Comparison of ENCODE assay signal across 1 cellular context in genomic region chr14:70827366-70828151, GRCh38.
TF ChIP-seq lines count a peak whose summit lies in the region.

No MANE protein-coding gene starts in this region.

TF ChIP-seq in HepG2, 621 proteins besides CTCF, POLR2A, EP300 and RAD21 (continued from another document and continues in another):
- TF ChIP-seq GMEB2 (CRISPR knock-in tag; IDR thresholded peaks at IDR 0.05; ENCODE audit: low read depth) (no peak), KDM5A (IDR thresholded peaks at IDR 0.05; ENCODE audit: borderline replicate concordance, low read length) (no peak), SP140L (CRISPR knock-in tag; IDR thresholded peaks at IDR 0.05; ENCODE audit: borderline replicate concordance) (no peak), ZFP62 (CRISPR knock-in tag; IDR thresholded peaks at IDR 0.05) (no peak), ZNF547 (CRISPR knock-in tag; IDR thresholded peaks at IDR 0.05) (no peak), TBL1XR1 (IDR thresholded peaks at IDR 0.05; ENCODE audit: borderline replicate concordance, low read length, partially characterized antibody) (no peak), FOXO1 (CRISPR knock-in tag; IDR thresholded peaks at IDR 0.05) (no peak), SRSF1 (optimal IDR thresholded peaks at IDR 0.05; ENCODE audit: low read depth, low read length) (no peak), ZNF18 (CRISPR knock-in tag; IDR thresholded peaks at IDR 0.05; ENCODE audit: insufficient replicate concordance) (no peak), SNAPC4 (CRISPR knock-in tag; IDR thresholded peaks at IDR 0.05) (no peak), MEIS2 (CRISPR knock-in tag; IDR thresholded peaks at IDR 0.05) (no peak), AKNA (CRISPR knock-in tag; IDR thresholded peaks at IDR 0.05; ENCODE audit: borderline replicate concordance) (no peak), ZNF775 (CRISPR knock-in tag; IDR thresholded peaks at IDR 0.05; ENCODE audit: borderline replicate concordance) (no peak), MBD4 (IDR thresholded peaks at IDR 0.05; ENCODE audit: borderline replicate concordance, low read length) (no peak), TFE3 (CRISPR knock-in tag; IDR thresholded peaks at IDR 0.05) (no peak), AGO2 (optimal IDR thresholded peaks at IDR 0.05; ENCODE audit: low read depth, low read length) (no peak), ONECUT2 (CRISPR knock-in tag; IDR thresholded peaks at IDR 0.05) (no peak), DZIP1 (CRISPR knock-in tag; IDR thresholded peaks at IDR 0.05) (no peak), IKZF1 (IDR thresholded peaks at IDR 0.05) (no peak), CEBPG (CRISPR knock-in tag; IDR thresholded peaks at IDR 0.05) (no peak), KAT7 (CRISPR knock-in tag; IDR thresholded peaks at IDR 0.05; ENCODE audit: borderline replicate concordance) (no peak), MYC (CRISPR knock-in tag; IDR thresholded peaks at IDR 0.05; ENCODE audit: borderline replicate concordance) (no peak), MNT (IDR thresholded peaks at IDR 0.05) (no peak), MXD1 (CRISPR knock-in tag; IDR thresholded peaks at IDR 0.05) (no peak), ATF7 (IDR thresholded peaks at IDR 0.05) (no peak), ATF7 (CRISPR knock-in tag; IDR thresholded peaks at IDR 0.05) (no peak), ZFP41 (CRISPR knock-in tag; IDR thresholded peaks at IDR 0.05; ENCODE audit: borderline replicate concordance) (no peak), ZNF770 (CRISPR knock-in tag; IDR thresholded peaks at IDR 0.05) (no peak), ZNF550 (CRISPR knock-in tag; IDR thresholded peaks at IDR 0.05; ENCODE audit: borderline replicate concordance) (no peak), ZNF777 (CRISPR knock-in tag; IDR thresholded peaks at IDR 0.05) (no peak), PRDM4 (CRISPR knock-in tag; IDR thresholded peaks at IDR 0.05; ENCODE audit: borderline replicate concordance) (no peak), SP2 (CRISPR knock-in tag; IDR thresholded peaks at IDR 0.05) (no peak)
